ENCODE assay signal across 1 cellular context in the genomic region with DNA sequence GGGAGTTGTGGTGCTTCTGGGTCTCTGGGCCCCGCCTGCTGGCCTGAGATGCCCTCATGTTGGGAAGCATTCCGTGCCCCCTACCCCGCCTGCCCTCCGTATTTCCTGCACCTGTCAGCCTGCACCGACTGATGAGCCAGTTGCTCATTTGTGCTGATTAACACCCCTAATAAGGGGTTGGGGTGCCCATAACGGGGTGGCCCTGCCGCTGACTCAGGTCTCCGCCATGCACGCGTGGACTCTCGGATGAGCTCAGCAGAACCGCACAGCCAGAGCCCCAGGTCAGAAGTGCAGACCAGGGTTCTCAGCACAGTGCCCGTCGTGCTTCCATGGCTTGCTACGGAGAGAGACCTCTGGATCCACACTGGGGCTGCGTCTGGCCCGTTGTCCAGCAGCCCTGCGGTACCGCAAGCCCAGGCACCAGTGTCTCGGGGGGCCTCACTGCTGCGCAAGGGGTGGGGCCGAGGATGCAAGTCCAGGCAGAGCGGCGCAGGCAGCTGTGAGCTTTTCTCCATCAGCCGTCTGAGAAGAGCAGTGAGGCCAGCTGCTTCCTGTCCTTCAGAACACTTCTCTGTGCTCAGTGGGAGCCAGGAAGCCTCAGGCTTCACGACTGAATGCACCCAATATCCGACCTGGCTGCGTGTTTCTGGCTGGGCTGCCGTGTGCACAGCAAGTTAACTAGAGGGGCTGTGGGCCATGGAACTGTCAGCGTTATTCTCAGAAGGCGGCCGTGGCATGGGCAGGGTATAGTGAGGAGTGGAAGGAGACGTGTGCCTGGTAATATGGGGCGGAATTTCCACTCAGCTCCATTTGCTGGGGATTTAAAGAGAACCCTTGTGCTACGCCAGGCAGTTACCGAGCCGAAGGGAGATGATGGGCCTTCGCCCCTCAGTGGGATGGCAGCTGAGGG.
TF ChIP-seq lines count a peak whose summit lies in the region.

No MANE protein-coding gene starts in this region.

TF ChIP-seq in GM12878, 131 proteins besides CTCF, POLR2A, EP300 and RAD21:
- TF ChIP-seq TCF3 (IDR thresholded peaks at IDR 0.05; ENCODE audit: borderline replicate concordance, insufficient read depth, low read depth, low read length), result 0 out of 2 replicates have a peak, but pooled peaks have one; percentile 58
- TF ChIP-seq, protein P1, sequence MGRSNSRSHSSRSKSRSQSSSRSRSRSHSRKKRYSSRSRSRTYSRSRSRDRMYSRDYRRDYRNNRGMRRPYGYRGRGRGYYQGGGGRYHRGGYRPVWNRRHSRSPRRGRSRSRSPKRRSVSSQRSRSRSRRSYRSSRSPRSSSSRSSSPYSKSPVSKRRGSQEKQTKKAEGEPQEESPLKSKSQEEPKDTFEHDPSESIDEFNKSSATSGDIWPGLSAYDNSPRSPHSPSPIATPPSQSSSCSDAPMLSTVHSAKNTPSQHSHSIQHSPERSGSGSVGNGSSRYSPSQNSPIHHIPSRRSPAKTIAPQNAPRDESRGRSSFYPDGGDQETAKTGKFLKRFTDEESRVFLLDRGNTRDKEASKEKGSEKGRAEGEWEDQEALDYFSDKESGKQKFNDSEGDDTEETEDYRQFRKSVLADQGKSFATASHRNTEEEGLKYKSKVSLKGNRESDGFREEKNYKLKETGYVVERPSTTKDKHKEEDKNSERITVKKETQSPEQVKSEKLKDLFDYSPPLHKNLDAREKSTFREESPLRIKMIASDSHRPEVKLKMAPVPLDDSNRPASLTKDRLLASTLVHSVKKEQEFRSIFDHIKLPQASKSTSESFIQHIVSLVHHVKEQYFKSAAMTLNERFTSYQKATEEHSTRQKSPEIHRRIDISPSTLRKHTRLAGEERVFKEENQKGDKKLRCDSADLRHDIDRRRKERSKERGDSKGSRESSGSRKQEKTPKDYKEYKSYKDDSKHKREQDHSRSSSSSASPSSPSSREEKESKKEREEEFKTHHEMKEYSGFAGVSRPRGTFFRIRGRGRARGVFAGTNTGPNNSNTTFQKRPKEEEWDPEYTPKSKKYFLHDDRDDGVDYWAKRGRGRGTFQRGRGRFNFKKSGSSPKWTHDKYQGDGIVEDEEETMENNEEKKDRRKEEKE (IDR thresholded peaks at IDR 0.05), result no peak
